8 cellular contexts compared by ENCODE assay signal in genomic region chr3:33438871-33439270, GRCh38. TPM values are rescaled to one million over a fixed set of nuclear protein-coding genes. Genes with fewer than 3 reads are reported as not detected.
DNase-seq lines count a peak whose midpoint lies in the region; ATAC-seq, FAIRE-seq and TF ChIP-seq lines count a peak whose summit lies in the region.

No MANE protein-coding gene starts in this region.

- no peaks in the 10 kb centered on the region for H3K36me3 Mint-ChIP-seq in osteocyte (ENCODE audit: unreplicated experiment)

- H3K27me3 ChIP-seq in endothelial cell of umbilical vein (ENCODE audit: control insufficient read depth in 2 of 2, insufficient read depth in 2 of 2, low read length in 2 of 2) = no peaks in the 10 kb centered on the region

- TF ChIP-seq POLR2A in endothelial cell of umbilical vein (IDR thresholded peaks at IDR 0.05; ENCODE audit: low read depth, low read length) = no peak

- H3K4me3 ChIP-seq in OCI-LY7 (ENCODE audit: low read depth, low read length, poor library complexity, severe bottlenecking) (peak overlapping the region; percentile 90), endothelial cell of umbilical vein (replicated peaks in 1 of 3; ENCODE audit: insufficient read depth in 1 of 3, low read depth in 1 of 3, low read length in 3 of 3) (peak overlapping the region; percentile 98 to 99 (median 98))

- CTCF ChIA-PET in OCI-LY7 (lab: Charles Lee; ENCODE audit: unreplicated experiment) (no interaction called here), endothelial cell of umbilical vein (lab: Charles Lee) (interaction anchor here (0.8 to 1.5 kb wide), 5 partner anchors 11 to 348 kb away, joined by 3 to 10 read pairs (median 5); no protein-coding TSS in a partner anchor)

- peaks cover 46% of the 10 kb centered on the region for H4K20me1 ChIP-seq in OCI-LY7 (ENCODE audit: insufficient read depth, low read length)
- peaks cover 5% of the 10 kb centered on the region for H4K20me1 ChIP-seq in endothelial cell of umbilical vein (replicated peaks; ENCODE audit: control insufficient read depth, extremely low read depth, insufficient read depth, low read length)

- H3K4me1 Mint-ChIP-seq in osteocyte (ENCODE audit: unreplicated experiment) = peaks cover 45% of the 10 kb centered on the region

- H2AFZ ChIP-seq in OCI-LY7 (ENCODE audit: low read length) (no peak overlapping the region), endothelial cell of umbilical vein (ENCODE audit: low read depth, low read length) (no peak overlapping the region)

- H3K9me2 ChIP-seq in OCI-LY7 (ENCODE audit: insufficient read depth, low read length) = no peaks in the 10 kb centered on the region

- no peak for ATAC-seq in HG03025 (IDR thresholded peaks at IDR 0.05; ENCODE audit: low FRiP score, unreplicated experiment)

- H3K4me2 ChIP-seq in OCI-LY7 (ENCODE audit: low read length) = peak overlapping the region; percentile 99
- peak overlapping the region; percentile 95 for H3K4me2 ChIP-seq in endothelial cell of umbilical vein (ENCODE audit: insufficient read depth, low read length)

- peak; percentile 24 for DNase-seq in EL
- peak; percentile 28 for DNase-seq in OCI-LY7 (ENCODE audit: low spot score)
- DNase-seq in endothelial cell of umbilical vein (ENCODE audit: low read depth, low spot score) = no peak
- no peak for DNase-seq in osteocyte (ENCODE audit: extremely low spot score, unreplicated experiment)
- no peak for DNase-seq in NCI-H1417 treated with DMSO at 0.1 percent for 48 hours (lab: John Stamatoyannopoulos, UW)
- no peak for DNase-seq in cortex of kidney (lab: John Stamatoyannopoulos, UW)
- DNase-seq in glomerular visceral epithelial cell (ENCODE audit: extremely low spot score) = no peak

- POLR2A ChIA-PET in OCI-LY7 (lab: Charles Lee) = interaction anchor here (0.8 to 3.2 kb wide), 11 partner anchors 9 to 387 kb away, joined by 3 to 22 read pairs (median 5); partner anchors contain the start of gene PDCD6IP
- POLR2A ChIA-PET in endothelial cell of umbilical vein (lab: Charles Lee) = no interaction called here

- H3K27ac Mint-ChIP-seq in osteocyte (ENCODE audit: unreplicated experiment) = peak overlapping the region; percentile 91

- peaks cover 65% of the 10 kb centered on the region for H3K79me2 ChIP-seq in OCI-LY7 (ENCODE audit: insufficient read depth, low read depth, low read length)
- peaks cover 60% of the 10 kb centered on the region for H3K79me2 ChIP-seq in endothelial cell of umbilical vein (ENCODE audit: control insufficient read depth, insufficient read depth, low read length)

- dilution Hi-C loops in endothelial cell of umbilical vein (cut with MboI; ENCODE audit: extremely low pct_ligation_motif_present, low sequenced_read_pairs) = no loop called here

- H3K4me1 ChIP-seq in OCI-LY7 (ENCODE audit: insufficient read depth, low read length, poor library complexity, severe bottlenecking) (peaks cover 39% of the 10 kb centered on the region), endothelial cell of umbilical vein (ENCODE audit: control insufficient read depth, extremely low read depth, insufficient read depth, low read length) (peaks cover 23% of the 10 kb centered on the region)

- H3K36me3 ChIP-seq in OCI-LY7 (ENCODE audit: insufficient read depth, low read length) (no peaks in the 10 kb centered on the region), endothelial cell of umbilical vein (ENCODE audit: control insufficient read depth in 2 of 2, extremely low read depth in 1 of 2, insufficient read depth in 2 of 2, low read length in 2 of 2) (no peaks in the 10 kb centered on the region)

- no peaks in the 10 kb centered on the region for H3K9me3 Mint-ChIP-seq in osteocyte (ENCODE audit: unreplicated experiment)

- intact Hi-C loops in OCI-LY7 (cut with micrococcal nuclease; ENCODE audit: unreplicated experiment) = no loop called here
- intact Hi-C loops in endothelial cell of umbilical vein (cut with micrococcal nuclease) = loop anchor here (5.0 kb wide), 2 partner anchors 122 to 327 kb away; partner anchors contain the start of gene CRTAP

- H3K27ac ChIP-seq in OCI-LY7 (ENCODE audit: low read depth, low read length, poor library complexity, severe bottlenecking) = peak overlapping the region; percentile 96
- peak overlapping the region; percentile 77 for H3K27ac ChIP-seq in endothelial cell of umbilical vein (ENCODE audit: insufficient read depth, low read depth, low read length)

- FAIRE-seq in endothelial cell of umbilical vein (lab: Jason Lieb, UNC) = peak; percentile 55

- H3K4me3 Mint-ChIP-seq in osteocyte (ENCODE audit: unreplicated experiment) = peak overlapping the region; percentile 80

- H3K27me3 Mint-ChIP-seq in osteocyte (ENCODE audit: unreplicated experiment) = no peaks in the 10 kb centered on the region

- no peaks in the 10 kb centered on the region for H3K9me1 ChIP-seq in endothelial cell of umbilical vein (replicated peaks; ENCODE audit: control insufficient read depth, extremely low read depth, insufficient read depth, low read length)

- TF ChIP-seq CTCF in OCI-LY7 (conservative IDR thresholded peaks at IDR 0.05; ENCODE audit: low read length) (no peak), endothelial cell of umbilical vein (IDR thresholded peaks at IDR 0.05; ENCODE audit: extremely low read depth in 1 of 2, insufficient read depth in 1 of 2, low read depth in 1 of 2, low read length in 2 of 2) (no peak), osteocyte (IDR thresholded peaks at IDR 0.05) (no peak)

- no peaks in the 10 kb centered on the region for H3K9me3 ChIP-seq in OCI-LY7 (ENCODE audit: low read length)
- H3K9me3 ChIP-seq in endothelial cell of umbilical vein (replicated peaks; ENCODE audit: control insufficient read depth, insufficient read depth, low read length) = no peaks in the 10 kb centered on the region

- no TSS peak for BruUV-seq in OCI-LY7 (replicated peaks; lab: Mats Ljungman, UMichigan)
- no TSS peak for BruUV-seq in endothelial cell of umbilical vein (replicated peaks; lab: Mats Ljungman, UMichigan)

- H3K9ac ChIP-seq in endothelial cell of umbilical vein (replicated peaks; ENCODE audit: extremely low read depth, insufficient read depth, low read length) = peak overlapping the region; percentile 90

TF ChIP-seq in endothelial cell of umbilical vein, 7 proteins besides CTCF, POLR2A, EP300 and RAD21:
- TF ChIP-seq MAX (IDR thresholded peaks at IDR 0.05; ENCODE audit: insufficient read depth, insufficient read length) (no peak), POLR2AphosphoS5 (IDR thresholded peaks at IDR 0.05; ENCODE audit: insufficient read depth, low read depth, low read length) (no peak), EZH2 (IDR thresholded peaks at IDR 0.05; ENCODE audit: borderline replicate concordance, low read depth, low read length, severe bottlenecking) (no peak), JUN (IDR thresholded peaks at IDR 0.05; ENCODE audit: borderline replicate concordance, insufficient read depth, insufficient read length, low read depth) (no peak), MYC (IDR thresholded peaks at IDR 0.05; ENCODE audit: low read depth, low read length) (no peak), GATA2 (IDR thresholded peaks at IDR 0.05; ENCODE audit: insufficient read depth, insufficient read length, low read depth, low read length) (no peak), FOS (IDR thresholded peaks at IDR 0.05; ENCODE audit: borderline replicate concordance, insufficient read depth, low read length) (no peak)

RNA-seq across cellular contexts. Expression of gene UBP1, which starts 1.3 kb away (rescaled TPM):
- total RNA-seq in OCI-LY7 (2014; rRNA removed; shearing (Covaris generic)) = 53.2 and 73.0 TPM in 2 replicates
- total RNA-seq in OCI-LY7 (2022) (83.8 and 94.0 TPM in 2 replicates), endothelial cell of umbilical vein (89.7 and 90.5 TPM in 2 replicates), osteocyte (53.2 and 57.0 TPM in 2 replicates)
- polyA plus RNA-seq in endothelial cell of umbilical vein = 42.3 and 60.2 TPM in 2 replicates
- polyA plus RNA-seq in endothelial cell of umbilical vein (2011; cell fraction: cytosol; rRNA removed) = 59.5 and 64.2 TPM in 2 replicates
- 350 and 403 TPM in 2 replicates for polyA plus RNA-seq in endothelial cell of umbilical vein (2011; cell fraction: nucleus; rRNA removed)
- 49.9 and 89.5 TPM in 2 replicates for polyA plus RNA-seq in endothelial cell of umbilical vein (2012)
- 124 and 125 TPM in 2 replicates for polyA minus RNA-seq in endothelial cell of umbilical vein
- polyA minus RNA-seq in endothelial cell of umbilical vein (2011; cell fraction: cytosol; rRNA and poly(A)+ RNA removed) = 49.2 TPM
- polyA minus RNA-seq in endothelial cell of umbilical vein (2011; cell fraction: nucleus; rRNA and poly(A)+ RNA removed) = 85.7 and 127 TPM in 2 replicates

Comparison
In these comparisons a context has a peak if more than half of its experiments do, and no peak if none do; other contexts are left out.
1. DNase-seq: peak in EL (single experiment) and OCI-LY7 (single experiment); none in endothelial cell of umbilical vein (single experiment), osteocyte (single experiment), NCI-H1417 treated with DMSO at 0.1 percent for 48 hours (single experiment), cortex of kidney (single experiment) and glomerular visceral epithelial cell (single experiment).